Comparison of ENCODE assay signal across 7 cellular contexts in genomic region chr5:128085413-128085812, GRCh38. TPM values are rescaled to one million over a fixed set of nuclear protein-coding genes. Genes with fewer than 3 reads are reported as not detected.
DNase-seq lines count a peak whose midpoint lies in the region; ATAC-seq and TF ChIP-seq lines count a peak whose summit lies in the region.

No MANE protein-coding gene starts in this region.

- no peak for TF ChIP-seq RAD21 in HCT116 (IDR thresholded peaks at IDR 0.05; ENCODE audit: low read depth)

- intact Hi-C loops in HCT116 (cut with micrococcal nuclease) = no loop called here
- intact Hi-C loops in right cardiac atrium (cut with DNase I) = loop anchor here in 1 of 4 donors (10.0 kb wide), 1 partner anchor 211 kb away; no protein-coding TSS in a partner anchor
- intact Hi-C loops in spleen (cut with DNase I; ENCODE audit: low total_unique reads) = no loop called here

- TF ChIP-seq CTCF in HCT116 (IDR thresholded peaks at IDR 0.05 in 2 of 3, conservative IDR thresholded peaks at IDR 0.05 in 1 of 3; ENCODE audit: borderline replicate concordance in 1 of 3, insufficient read depth in 1 of 3, low read depth in 2 of 3, low read length in 2 of 3) = no peak
- TF ChIP-seq CTCF in VCaP (conservative IDR thresholded peaks at IDR 0.05) = no peak
- TF ChIP-seq CTCF in spleen (IDR thresholded peaks at IDR 0.05 in 8 of 11, conservative IDR thresholded peaks at IDR 0.05 in 3 of 11) = no peak

- H4K20me1 ChIP-seq in HCT116 (ENCODE audit: insufficient read depth) = peaks cover 5% of the 10 kb centered on the region; the same call in 1 of the 2 replicates

- H3K27ac ChIP-seq in HCT116 (ENCODE audit: low read depth, low read length) (no peak overlapping the region), VCaP (peak overlapping the region; percentile 86), right cardiac atrium (ENCODE audit: low read length) (no peak overlapping the region), spleen (no peak overlapping the region)

- H3K4me2 ChIP-seq in HCT116 (ENCODE audit: low read length) = peak overlapping the region; percentile 92

- DNase-seq in HCT116 (ENCODE audit: low read depth, low spot score) = no peak
- no peak for DNase-seq in right cardiac atrium
- DNase-seq in spleen = no peak
- no peak for DNase-seq in middle frontal gyrus (ENCODE audit: extremely low spot score, low spot score)
- no peak for DNase-seq in NCI-H187 (lab: John Stamatoyannopoulos, UW)
- no peak for DNase-seq in NCI-H1436 treated with DMSO at 0.1 percent for 48 hours (lab: John Stamatoyannopoulos, UW)

- ATAC-seq in HCT116 = no peak
- no peak for ATAC-seq in right cardiac atrium

- H3K36me3 ChIP-seq in HCT116 (ENCODE audit: control insufficient read depth in 1 of 2, insufficient read depth in 2 of 2, low read length in 2 of 2) (no peaks in the 10 kb centered on the region), spleen (no peaks in the 10 kb centered on the region)

- no peak overlapping the region; the same call in 1 of the 2 replicates for H3K9ac ChIP-seq in HCT116 (ENCODE audit: low read length)

- H3K4me1 ChIP-seq in HCT116 (ENCODE audit: control insufficient read depth in 1 of 2, insufficient read depth in 2 of 2, low read length in 2 of 2) (peaks cover 14 to 25% of the 10 kb centered on the region in 2 experiments; a peak in 3 of 4 replicates), right cardiac atrium (ENCODE audit: control insufficient read depth, insufficient read depth, low read length) (no peaks in the 10 kb centered on the region), spleen (peaks cover 16 to 64% (median 39%) of the 10 kb centered on the region in 6 donors)

- no peaks in the 10 kb centered on the region for H3K9me3 ChIP-seq in HCT116 (ENCODE audit: control insufficient read depth in 1 of 2, insufficient read depth in 1 of 2, low read depth in 1 of 2, low read length in 2 of 2)
- H3K9me3 ChIP-seq in right cardiac atrium (ENCODE audit: control insufficient read depth, low read length) = no peaks in the 10 kb centered on the region
- no peaks in the 10 kb centered on the region for H3K9me3 ChIP-seq in spleen

- WGBS in right cardiac atrium = 57% methylated on average over 4 of the region's 4 CpGs
- WGBS in spleen, 5 donors = 65 to 77% (median 71%) methylated on average over 4 of the region's 4 CpGs

- POLR2A ChIA-PET in HCT116 (lab: Charles Lee) = no interaction called here

- BruUV-seq in HCT116 (replicated peaks; lab: Mats Ljungman, UMichigan) = no TSS peak

- CTCF ChIA-PET in HCT116 (lab: Charles Lee) = no interaction called here

- H3K4me3 ChIP-seq in HCT116 (replicated peaks in 1 of 2; ENCODE audit: low read depth in 1 of 2, low read length in 2 of 2) (peak overlapping the region; percentile 75 to 77; a peak in 3 of 4 replicates), right cardiac atrium (ENCODE audit: low read length) (peak overlapping the region; percentile 91), spleen (peak overlapping the region in 5 of 8 donors; percentile 72 to 94 (median 88))

- H3K9me2 ChIP-seq in HCT116 (ENCODE audit: insufficient read depth) = no peaks in the 10 kb centered on the region

- no peak overlapping the region for H2AFZ ChIP-seq in HCT116 (ENCODE audit: low read depth, low read length, poor library complexity, severe bottlenecking)

- TF ChIP-seq POLR2A in HCT116 (IDR thresholded peaks at IDR 0.05; ENCODE audit: borderline replicate concordance, extremely low read depth, insufficient read depth, insufficient read length) = no peak
- no peak for TF ChIP-seq POLR2A in spleen (IDR thresholded peaks at IDR 0.05)

- no peaks in the 10 kb centered on the region for H3K27me3 ChIP-seq in HCT116 (ENCODE audit: insufficient read depth, low read length)
- no peaks in the 10 kb centered on the region for H3K27me3 ChIP-seq in right cardiac atrium (ENCODE audit: control insufficient read depth, insufficient read depth)
- H3K27me3 ChIP-seq in spleen (replicated peaks in 1 of 7) = no peaks in the 10 kb centered on the region

- RAD21 ChIA-PET in HCT116 (lab: Charles Lee; ENCODE audit: low non-redundant PET in 1 of 2, low total read pairs in 2 of 2, uncharacterized antibody in 2 of 2, unreplicated experiment in 2 of 2) = no interaction called here

- H3K79me2 ChIP-seq in HCT116 (ENCODE audit: insufficient read depth, low read length) = peaks cover 84% of the 10 kb centered on the region

TF ChIP-seq in HCT116, 20 proteins besides CTCF, POLR2A, EP300 and RAD21:
- TF ChIP-seq EZH2 (IDR thresholded peaks at IDR 0.05) = no peak
- TF ChIP-seq, protein P1, sequence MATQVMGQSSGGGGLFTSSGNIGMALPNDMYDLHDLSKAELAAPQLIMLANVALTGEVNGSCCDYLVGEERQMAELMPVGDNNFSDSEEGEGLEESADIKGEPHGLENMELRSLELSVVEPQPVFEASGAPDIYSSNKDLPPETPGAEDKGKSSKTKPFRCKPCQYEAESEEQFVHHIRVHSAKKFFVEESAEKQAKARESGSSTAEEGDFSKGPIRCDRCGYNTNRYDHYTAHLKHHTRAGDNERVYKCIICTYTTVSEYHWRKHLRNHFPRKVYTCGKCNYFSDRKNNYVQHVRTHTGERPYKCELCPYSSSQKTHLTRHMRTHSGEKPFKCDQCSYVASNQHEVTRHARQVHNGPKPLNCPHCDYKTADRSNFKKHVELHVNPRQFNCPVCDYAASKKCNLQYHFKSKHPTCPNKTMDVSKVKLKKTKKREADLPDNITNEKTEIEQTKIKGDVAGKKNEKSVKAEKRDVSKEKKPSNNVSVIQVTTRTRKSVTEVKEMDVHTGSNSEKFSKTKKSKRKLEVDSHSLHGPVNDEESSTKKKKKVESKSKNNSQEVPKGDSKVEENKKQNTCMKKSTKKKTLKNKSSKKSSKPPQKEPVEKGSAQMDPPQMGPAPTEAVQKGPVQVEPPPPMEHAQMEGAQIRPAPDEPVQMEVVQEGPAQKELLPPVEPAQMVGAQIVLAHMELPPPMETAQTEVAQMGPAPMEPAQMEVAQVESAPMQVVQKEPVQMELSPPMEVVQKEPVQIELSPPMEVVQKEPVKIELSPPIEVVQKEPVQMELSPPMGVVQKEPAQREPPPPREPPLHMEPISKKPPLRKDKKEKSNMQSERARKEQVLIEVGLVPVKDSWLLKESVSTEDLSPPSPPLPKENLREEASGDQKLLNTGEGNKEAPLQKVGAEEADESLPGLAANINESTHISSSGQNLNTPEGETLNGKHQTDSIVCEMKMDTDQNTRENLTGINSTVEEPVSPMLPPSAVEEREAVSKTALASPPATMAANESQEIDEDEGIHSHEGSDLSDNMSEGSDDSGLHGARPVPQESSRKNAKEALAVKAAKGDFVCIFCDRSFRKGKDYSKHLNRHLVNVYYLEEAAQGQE (IDR thresholded peaks at IDR 0.05; ENCODE audit: low read depth) = no peak

RNA-seq across cellular contexts. Expression of gene SLC12A2, which starts 1.8 kb away (rescaled TPM):
- 41.2 TPM for total RNA-seq in HCT116 (2021; ENCODE audit: unreplicated experiment)
- 8.1 and 11.1 TPM in 2 replicates for polyA plus RNA-seq in HCT116 (2012)
- total RNA-seq in right cardiac atrium = 10 to 100 TPM in 2 of 4 donors, 1 to 10 TPM in 2; 8.9 to 18.7 (median 10.5) TPM
- 2.4 TPM for polyA plus RNA-seq in right cardiac atrium
- 10 to 100 TPM; 15.2 to 20.4 (median 16.8) TPM for total RNA-seq in spleen
- 1 to 10 TPM; 2.0 to 2.7 (median 2.1) TPM for polyA plus RNA-seq in spleen
